Comparison of ENCODE assay signal across 21 cellular contexts in genomic region chr19:17206736-17207581, GRCh38. TPM values are rescaled to one million over a fixed set of nuclear protein-coding genes. Genes with fewer than 3 reads are reported as not detected.
DNase-seq lines count a peak whose midpoint lies in the region; ATAC-seq and TF ChIP-seq lines count a peak whose summit lies in the region.
"Had no signal": no experiment of that assay in that cellular context is flagged by ENCODE, and none has a peak within 500 bp of the region (broad histone marks: within the 10 kb centered on the region; RNA-seq: fewer than 3 reads in every experiment).

No MANE protein-coding gene starts in this region.

- H3K4me3 Mint-ChIP-seq in CD14-positive monocyte (no peak overlapping the region), WTC11 (no peak overlapping the region)
- H3K4me3 Mint-ChIP-seq: CD8-positive, alpha-beta T cell; HFFc6 had no signal

- no peak for DNase-seq in CD14-positive monocyte (ENCODE audit: low spot score)
- DNase-seq in WTC11 (ENCODE audit: low spot score), result no peak
- peak; percentile 44 for DNase-seq in osteoblast (ENCODE audit: insufficient read length, low spot score, missing footprints)
- DNase-seq in NCI-H187 treated with DMSO at 0.1 percent for 48 hours (lab: John Stamatoyannopoulos, UW), result no peak
- no peak for DNase-seq in left lobe of liver (ENCODE audit: low spot score)
- DNase-seq: CD8-positive, alpha-beta T cell; DMS153; H7; HFFc6; KBM-7; MM.1S; NCI-H1092; NCI-H1436; NCI-H1930; NCI-H226; NCI-H510A treated with DMSO at 0.1 percent for 48 hours; NCI-H748 treated with DMSO at 0.1 percent for 48 hours; PC-9; RPMI8226; SHP77 had no signal

- H3K4me1 ChIP-seq in osteoblast (ENCODE audit: insufficient read depth, low read length), result peaks cover 4% of the 10 kb centered on the region

- no peak overlapping the region for H2AFZ ChIP-seq in osteoblast (ENCODE audit: low read length)
- H2AFZ ChIP-seq: PC-9 had no signal

- peaks cover 0 to 4% (median 0%) of the 10 kb centered on the region in 3 donors for H3K27me3 Mint-ChIP-seq in CD14-positive monocyte (ENCODE audit: low read depth in 3 of 3)
- no peaks in the 10 kb centered on the region for H3K27me3 Mint-ChIP-seq in WTC11 (ENCODE audit: low read depth)

- H3K4me2 ChIP-seq in osteoblast (ENCODE audit: insufficient read depth, low read length), result no peak overlapping the region
- H3K4me2 ChIP-seq: PC-9 had no signal

- no peaks in the 10 kb centered on the region for H3K79me2 ChIP-seq in osteoblast (ENCODE audit: insufficient read depth, low read length)

- H3K27ac ChIP-seq in osteoblast (ENCODE audit: low read depth, low read length), result no peak overlapping the region
- H3K27ac ChIP-seq: PC-9 had no signal

- H3K9me3 Mint-ChIP-seq in CD14-positive monocyte, result peaks cover 0 to 2% (median 0%) of the 10 kb centered on the region in 7 donors
- no peaks in the 10 kb centered on the region for H3K9me3 Mint-ChIP-seq in WTC11
- H3K9me3 Mint-ChIP-seq: CD8-positive, alpha-beta T cell; HFFc6 had no signal

- ATAC-seq in WTC11, result no peak
- no peak for ATAC-seq in left lobe of liver
- ATAC-seq: CD8-positive, alpha-beta T cell had no signal

- H3K36me3 ChIP-seq in osteoblast (ENCODE audit: insufficient read depth, low read length), result peaks cover 64% of the 10 kb centered on the region

- CTCF ChIA-PET in WTC11 (lab: Charles Lee), result interaction anchor here (1.6 kb wide), 1 partner anchor 102 kb away, joined by 4 read pairs; the partner anchor contains the start of gene DDA1

- H3K27ac Mint-ChIP-seq in CD14-positive monocyte, result peak overlapping the region in 4 of 7 donors; percentile 15 to 61 (median 16)
- no peak overlapping the region; the same call in 1 of the 2 replicates for H3K27ac Mint-ChIP-seq in WTC11
- H3K27ac Mint-ChIP-seq: CD8-positive, alpha-beta T cell; HFFc6 had no signal

- no peak overlapping the region for H3K4me3 ChIP-seq in osteoblast (ENCODE audit: insufficient read depth, low read length)
- H3K4me3 ChIP-seq: PC-9 had no signal

- peaks cover 15% of the 10 kb centered on the region for H4K20me1 ChIP-seq in osteoblast (ENCODE audit: insufficient read depth, low read length)

- H3K4me1 Mint-ChIP-seq in CD14-positive monocyte, result peaks cover 2% of the 10 kb centered on the region
- H3K4me1 Mint-ChIP-seq in WTC11, result peaks cover 12% of the 10 kb centered on the region

- no peaks in the 10 kb centered on the region for H3K27me3 ChIP-seq in osteoblast (ENCODE audit: insufficient read depth, low read length)

- no peaks in the 10 kb centered on the region for H3K9me3 ChIP-seq in osteoblast (ENCODE audit: low read depth, low read length)

- H3K36me3 Mint-ChIP-seq in CD14-positive monocyte (peaks cover 74 to 88% of the 10 kb centered on the region in 2 donors), WTC11 (peaks cover 29% of the 10 kb centered on the region)

- intact Hi-C loops in CD14-positive monocyte (cut with micrococcal nuclease), result loop anchor here in 1 of 2 donors (5.0 kb wide), 1 partner anchor 75 kb away; the partner anchor contains the start of gene ANKLE1

- POLR2A ChIA-PET in WTC11 (lab: Charles Lee), result no interaction called here

- TF ChIP-seq CTCF in CD14-positive monocyte (IDR thresholded peaks at IDR 0.05) (no peak), WTC11 (IDR thresholded peaks at IDR 0.05) (no peak), osteoblast (IDR thresholded peaks at IDR 0.05; ENCODE audit: extremely low read depth, low read depth, low read length) (no peak)

TF ChIP-seq in WTC11, 78 proteins besides CTCF, POLR2A, EP300 and RAD21:
- peak; percentile 43; the same call in 1 of the 2 replicates for TF ChIP-seq HMGA2 (CRISPR knock-in tag; IDR thresholded peaks at IDR 0.05)
- no peak for TF ChIP-seq SMAD4 (CRISPR knock-in tag; IDR thresholded peaks at IDR 0.05)
TF ChIP-seq in WTC11: peak in this region for 1.

RNA-seq across cellular contexts. Expression of gene USE1, which starts 8.2 kb away (rescaled TPM):
- polyA plus RNA-seq in CD14-positive monocyte, result 10 to 100 TPM; 26.5 to 29.7 TPM
- total RNA-seq in WTC11 (2021), result 13.9 to 15.4 TPM (median 14.2 TPM) in 3 replicates
- 22.4 and 25.7 TPM in 2 replicates for total RNA-seq in osteoblast
- 19.9 TPM for total RNA-seq in left lobe of liver

RNA-seq across cellular contexts. Expression of gene OCEL1, which starts 19.1 kb away (rescaled TPM):
- polyA plus RNA-seq in CD14-positive monocyte, result 10 to 100 TPM; 57.6 to 59.9 TPM
- 34.0 to 51.6 TPM (median 40.9 TPM) in 3 replicates for total RNA-seq in WTC11 (2021)
- total RNA-seq in osteoblast, result 2.4 and 3.3 TPM in 2 replicates
- 63.0 TPM for total RNA-seq in left lobe of liver

RNA-seq across cellular contexts. Expression of gene NR2F6, which starts 38.8 kb away (rescaled TPM):
- 1 to 10 TPM in 1 of 2 donors, under 1 TPM in 1; 0.87 to 1.7 TPM for polyA plus RNA-seq in CD14-positive monocyte
- total RNA-seq in WTC11 (2021) (144 to 149 TPM (median 145 TPM) in 3 replicates), osteoblast (29.5 and 32.2 TPM in 2 replicates), left lobe of liver (126 TPM)

RNA-seq across cellular contexts. Expression of gene USHBP1, which starts 57.6 kb away (rescaled TPM):
- not detected for polyA plus RNA-seq in CD14-positive monocyte
- total RNA-seq in WTC11 (2021), result 10.9 to 14.2 TPM (median 12.3 TPM) in 3 replicates
- total RNA-seq in osteoblast, result not detected in 2 replicates
- total RNA-seq in left lobe of liver, result 1.6 TPM
- total RNA-seq: CD8-positive, alpha-beta T cell; HFFc6; PC-9 had no signal
- polyA plus RNA-seq: BJ had no signal
